In genomic region chr2:145410096-145410495, GRCh38 we compare ENCODE assay signal across 1 cellular context.
TF ChIP-seq lines count a peak whose summit lies in the region.

No MANE protein-coding gene starts in this region.

TF ChIP-seq in GM23338, 12 proteins besides CTCF, POLR2A, EP300 and RAD21 (continued from another document):
- no peak for TF ChIP-seq ZNF462 (CRISPR knock-in tag; IDR thresholded peaks at IDR 0.05)
- TF ChIP-seq ZNF331 (CRISPR knock-in tag; IDR thresholded peaks at IDR 0.05; ENCODE audit: low read depth), result no peak
- no peak for TF ChIP-seq REST (IDR thresholded peaks at IDR 0.05; ENCODE audit: unreplicated experiment)
- TF ChIP-seq STAT1 (IDR thresholded peaks at IDR 0.05; ENCODE audit: unreplicated experiment), result no peak
- TF ChIP-seq EZH2 (IDR thresholded peaks at IDR 0.05; ENCODE audit: low read depth, unreplicated experiment), result no peak
- no peak for TF ChIP-seq POLR2AphosphoS5 (IDR thresholded peaks at IDR 0.05; ENCODE audit: low read depth)
